Comparison of ENCODE assay signal across 8 cellular contexts in the genomic region with DNA sequence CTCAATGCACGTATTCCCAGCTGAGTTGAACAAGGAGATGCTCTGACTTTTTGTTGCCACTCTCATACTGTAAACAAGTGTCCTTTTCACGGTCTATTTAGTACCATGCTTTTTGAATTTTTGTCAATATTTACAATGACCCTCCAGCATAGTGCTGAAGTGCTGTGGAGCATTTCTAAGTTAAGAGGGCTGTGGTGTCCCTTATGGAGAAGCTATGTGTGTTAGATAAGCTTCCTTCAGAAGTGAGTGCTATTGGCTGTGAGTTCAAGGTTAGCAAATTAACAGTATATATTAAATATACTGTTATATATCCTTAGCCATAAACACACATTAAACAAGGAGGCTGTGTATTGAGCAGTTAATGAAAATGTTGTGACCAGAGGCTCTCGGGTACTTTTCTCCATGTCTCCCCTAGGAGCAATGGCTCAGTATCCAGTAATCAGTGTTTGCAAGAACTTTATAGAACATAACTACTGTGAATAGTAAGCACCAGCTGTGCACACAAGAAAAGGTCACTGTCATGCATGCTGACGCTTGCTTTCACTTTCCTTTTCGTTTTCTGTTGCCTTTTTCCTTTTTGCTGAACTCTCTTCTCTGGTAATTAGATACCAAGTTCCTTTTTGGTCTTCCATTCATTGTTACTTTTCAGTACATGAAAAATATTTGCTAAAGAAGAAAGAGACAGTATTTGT.
DNase-seq lines count a peak whose midpoint lies in the region; ATAC-seq and FAIRE-seq lines count a peak whose summit lies in the region.

No MANE protein-coding gene starts in this region.

- DNase-seq in COLO829 (ENCODE audit: low spot score) = peak; percentile 18
- peak; percentile 25 for DNase-seq in GM19239 (ENCODE audit: insufficient read length, low spot score)
- peak; percentile 35 to 60 for DNase-seq in NOMO-1 (lab: John Stamatoyannopoulos, UW; ENCODE audit: unreplicated experiment in 2 of 2)
- no peak for DNase-seq in central memory CD8-positive, alpha-beta T cell (ENCODE audit: low spot score in 2 of 2)
- peak in 3 of 10 donors; percentile 24 to 31 (median 24) for DNase-seq in naive thymus-derived CD8-positive, alpha-beta T cell
- DNase-seq in posterior cingulate gyrus = no peak
- no peak for DNase-seq in retina

- H3K27me3 Mint-ChIP-seq in central memory CD8-positive, alpha-beta T cell = no peaks in the 10 kb centered on the region
- no peaks in the 10 kb centered on the region for H3K27me3 Mint-ChIP-seq in naive thymus-derived CD8-positive, alpha-beta T cell

- peak; percentile 96 for ATAC-seq in HG03342 (IDR thresholded peaks at IDR 0.05; ENCODE audit: unreplicated experiment)
- peak; percentile 72 for ATAC-seq in central memory CD8-positive, alpha-beta T cell (replicated peaks; ENCODE audit: extremely low read depth, poor library complexity, severe bottlenecking)
- peak; percentile 50 to 56 for ATAC-seq in naive thymus-derived CD8-positive, alpha-beta T cell

- H3K9me3 Mint-ChIP-seq in central memory CD8-positive, alpha-beta T cell = no peaks in the 10 kb centered on the region
- no peaks in the 10 kb centered on the region for H3K9me3 Mint-ChIP-seq in naive thymus-derived CD8-positive, alpha-beta T cell

- H3K4me3 Mint-ChIP-seq in central memory CD8-positive, alpha-beta T cell = peak overlapping the region; percentile 80
- H3K4me3 Mint-ChIP-seq in naive thymus-derived CD8-positive, alpha-beta T cell = peak overlapping the region; percentile 88 to 96 (median 91)

- FAIRE-seq in GM19239 (lab: Jason Lieb, UNC) = peak; percentile 94

- peaks cover 4% of the 10 kb centered on the region for H3K36me3 Mint-ChIP-seq in central memory CD8-positive, alpha-beta T cell (ENCODE audit: insufficient read depth)
- H3K36me3 Mint-ChIP-seq in naive thymus-derived CD8-positive, alpha-beta T cell = no peaks in the 10 kb centered on the region

- H3K27ac Mint-ChIP-seq in central memory CD8-positive, alpha-beta T cell (ENCODE audit: low read depth) = peak overlapping the region; percentile 90
- peak overlapping the region; percentile 88 to 96 (median 93) for H3K27ac Mint-ChIP-seq in naive thymus-derived CD8-positive, alpha-beta T cell

- POLR2A ChIA-PET in naive thymus-derived CD8-positive, alpha-beta T cell (lab: Charles Lee) = interaction anchor here (0.7 kb wide), 1 partner anchor 480 kb away, joined by 3 read pairs; no protein-coding TSS in a partner anchor

- no peaks in the 10 kb centered on the region for H3K4me1 Mint-ChIP-seq in central memory CD8-positive, alpha-beta T cell
- H3K4me1 Mint-ChIP-seq in naive thymus-derived CD8-positive, alpha-beta T cell = peaks cover 3 to 16% (median 9%) of the 10 kb centered on the region in 4 donors

- intact Hi-C loops in posterior cingulate gyrus (cut with DNase I) = no loop called here

Comparison
In these comparisons a context has a peak if more than half of its experiments do, and no peak if none do; other contexts are left out.
1. DNase-seq: peak in COLO829 (single experiment), GM19239 (single experiment) and NOMO-1 (2 of 2); none in central memory CD8-positive, alpha-beta T cell (0 of 2), posterior cingulate gyrus (0 of 10) and retina (single experiment).
2. Peak in every context shown above with its lines, with median percentiles within 50 percentile points of each other: ATAC-seq.